Comparison of ENCODE assay signal across 21 cellular contexts in the genomic region with DNA sequence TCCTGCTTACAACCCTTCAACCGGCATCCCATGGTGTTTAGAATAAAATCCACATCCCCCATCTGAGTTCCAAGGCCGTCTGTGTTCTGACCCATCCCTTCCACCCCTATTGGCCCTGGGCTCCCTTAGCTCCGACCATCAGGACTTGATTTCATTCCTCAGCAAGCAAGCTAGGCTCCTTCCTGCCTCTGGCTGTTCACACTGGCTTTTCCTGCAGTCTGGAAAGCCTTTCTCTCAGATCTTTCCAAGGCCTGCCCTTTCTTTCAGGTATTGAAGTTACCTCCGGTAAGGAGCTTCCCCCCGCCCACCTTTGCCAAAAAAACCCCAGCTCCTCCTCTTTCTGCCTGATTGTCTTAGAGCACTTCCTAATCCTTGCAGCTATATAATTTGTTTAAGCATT.
"Had no signal": no experiment of that assay in that cellular context is flagged by ENCODE, and none has a peak within 500 bp of the region (broad histone marks: within the 10 kb centered on the region; RNA-seq: fewer than 3 reads in every experiment).

No MANE protein-coding gene starts in this region.

- DNase-seq: activated CD4-positive, CD25-positive, alpha-beta regulatory T cell treated with anti-CD3 and anti-CD28 coated beads, Interleukin-2, amount 50 U/mL, for 72 hours; activated naive CD4-positive, alpha-beta T cell treated with anti-CD3 and anti-CD28 coated beads, Interleukin-2, amount 10 ng/mL, durations not matched to agents 7 days and 5 days; activated T-cell treated with anti-CD3 and anti-CD28 coated beads for 4 hours; dermis blood vessel endothelial cell; effector memory CD8-positive, alpha-beta T cell; heart left ventricle; left ventricle myocardium inferior; occipital lobe; stimulated activated CD4-positive, alpha-beta T cell treated with anti-CD3 and anti-CD28 coated beads, Interleukin-15, amount 100 ng/mL, for 24 hours; stimulated activated CD4-positive, alpha-beta T cell treated with anti-CD3 and anti-CD28 coated beads, Interleukin-4, amount 100 ng/mL, for 1 hour; stimulated activated CD8-positive, alpha-beta memory T cell treated with anti-CD3 and anti-CD28 coated beads, Interleukin-4, amount 100 ng/mL, for 48 hours; stimulated activated naive CD8-positive, alpha-beta T cell treated with anti-CD3 and anti-CD28 coated beads, Interleukin-15, Interleukin-2, amounts not matched to agents 100 U/mL and 50 U/mL, for 24 hours; T-cell; T1000; transverse colon had no signal

- H3K4me1 ChIP-seq: right atrium auricular region, transverse colon had no signal

- H3K9me3 ChIP-seq: heart left ventricle, left ventricle myocardium inferior, right atrium auricular region, transverse colon had no signal

- H3K36me3 Mint-ChIP-seq: activated naive CD4-positive, alpha-beta T cell treated with anti-CD3 and anti-CD28 coated beads, Interleukin-2, amount 10 ng/mL, durations not matched to agents 7 days and 5 days; natural killer cell treated with Interleukin-12 subunit alpha and Interleukin-12 subunit beta and Interleukin-15 and Interleukin-18, amount 100 ng/mL, for 72 hours had no signal

- H3K4me3 Mint-ChIP-seq: activated naive CD4-positive, alpha-beta T cell treated with anti-CD3 and anti-CD28 coated beads, Interleukin-2, amount 10 ng/mL, durations not matched to agents 7 days and 5 days; effector memory CD8-positive, alpha-beta T cell; memory B cell; natural killer cell treated with Interleukin-12 subunit alpha and Interleukin-12 subunit beta and Interleukin-15 and Interleukin-18, amount 100 ng/mL, for 72 hours; T-cell had no signal

- H3K27me3 Mint-ChIP-seq: activated naive CD4-positive, alpha-beta T cell treated with anti-CD3 and anti-CD28 coated beads, Interleukin-2, amount 10 ng/mL, durations not matched to agents 7 days and 5 days; effector memory CD8-positive, alpha-beta T cell; natural killer cell treated with Interleukin-12 subunit alpha and Interleukin-12 subunit beta and Interleukin-15 and Interleukin-18, amount 100 ng/mL, for 72 hours; progenitor cell of endocrine pancreas; T-cell had no signal

- H3K4me3 ChIP-seq: heart left ventricle, left ventricle myocardium inferior, right atrium auricular region, skin epidermis, transverse colon had no signal

- H3K27ac ChIP-seq: heart left ventricle, left ventricle myocardium inferior, right atrium auricular region, skin epidermis, transverse colon had no signal

- H3K27me3 ChIP-seq: heart left ventricle, right atrium auricular region, transverse colon had no signal

- ATAC-seq: effector memory CD8-positive, alpha-beta T cell; heart left ventricle; natural killer cell treated with Interleukin-12 subunit alpha and Interleukin-12 subunit beta and Interleukin-15 and Interleukin-18, amount 100 ng/mL, for 72 hours; stimulated activated naive CD8-positive, alpha-beta T cell treated with anti-CD3 and anti-CD28 coated beads, Interleukin-15, Interleukin-2, amounts not matched to agents 100 U/mL and 50 U/mL, for 24 hours; T-cell had no signal

- H3K9me3 Mint-ChIP-seq: activated naive CD4-positive, alpha-beta T cell treated with anti-CD3 and anti-CD28 coated beads, Interleukin-2, amount 10 ng/mL, durations not matched to agents 7 days and 5 days; activated T-helper 2 cell treated with anti-CD3 and anti-CD28 coated beads, Interferon-gamma antibody, Interleukin-2, Interleukin-4, amounts not matched to agents 10 μg/mL and 5 μg/mL and 100 μg/mL, durations not matched to agents 14 hours and 24 hours and 36 hours; effector memory CD8-positive, alpha-beta T cell; memory B cell; natural killer cell treated with Interleukin-12 subunit alpha and Interleukin-12 subunit beta and Interleukin-15 and Interleukin-18, amount 100 ng/mL, for 72 hours; T-cell had no signal

- H3K36me3 ChIP-seq: left ventricle myocardium inferior, transverse colon had no signal

- H3K27ac Mint-ChIP-seq: activated naive CD4-positive, alpha-beta T cell treated with anti-CD3 and anti-CD28 coated beads, Interleukin-2, amount 10 ng/mL, durations not matched to agents 7 days and 5 days; activated T-helper 2 cell treated with anti-CD3 and anti-CD28 coated beads, Interferon-gamma antibody, Interleukin-2, Interleukin-4, amounts not matched to agents 10 μg/mL and 5 μg/mL and 100 μg/mL, durations not matched to agents 14 hours and 24 hours and 36 hours; effector memory CD8-positive, alpha-beta T cell; memory B cell; natural killer cell treated with Interleukin-12 subunit alpha and Interleukin-12 subunit beta and Interleukin-15 and Interleukin-18, amount 100 ng/mL, for 72 hours; progenitor cell of endocrine pancreas; T-cell had no signal

- H3K4me1 Mint-ChIP-seq: activated naive CD4-positive, alpha-beta T cell treated with anti-CD3 and anti-CD28 coated beads, Interleukin-2, amount 10 ng/mL, durations not matched to agents 7 days and 5 days; memory B cell had no signal
